In genomic region chr2:217834057-217834620, GRCh38 we compare ENCODE assay signal across 18 cellular contexts.
DNase-seq lines count a peak whose midpoint lies in the region; ATAC-seq, FAIRE-seq and TF ChIP-seq lines count a peak whose summit lies in the region.
"Had no signal": no experiment of that assay in that cellular context is flagged by ENCODE, and none has a peak within 500 bp of the region (broad histone marks: within the 10 kb centered on the region; RNA-seq: fewer than 3 reads in every experiment).

No MANE protein-coding gene starts in this region.

- H3K9me3 ChIP-seq in right lobe of liver (no peaks in the 10 kb centered on the region), spleen (no peaks in the 10 kb centered on the region), BE2C (no peaks in the 10 kb centered on the region)
- H3K9me3 ChIP-seq: prostate gland had no signal

- H3K27ac ChIP-seq in coronary artery (peak overlapping the region; percentile 28 to 97), right lobe of liver (no peak overlapping the region), spleen (peak overlapping the region in 5 of 8 donors; percentile 27 to 72 (median 65))
- H3K27ac ChIP-seq: brain microvascular endothelial cell, KMS-11, prostate gland had no signal

- H3K4me1 ChIP-seq in right lobe of liver: no peaks in the 10 kb centered on the region
- H3K4me1 ChIP-seq in spleen: peaks cover 0 to 98% (median 34%) of the 10 kb centered on the region in 6 donors
- H3K4me1 ChIP-seq in BE2C: no peaks in the 10 kb centered on the region

- intact Hi-C loops in right lobe of liver (cut with DNase I): no loop called here
- intact Hi-C loops in spleen (cut with DNase I; ENCODE audit: low total_unique reads): no loop called here
- intact Hi-C loops in head of caudate nucleus (cut with DNase I): no loop called here

- H3K4me3 ChIP-seq in coronary artery (no peak overlapping the region), right lobe of liver (no peak overlapping the region), spleen (no peak overlapping the region), BE2C (ENCODE audit: low read depth, low read length) (no peak overlapping the region)
- H3K4me3 ChIP-seq: GM12878, prostate gland had no signal

- peak; percentile 62 for DNase-seq in MV-4-11 (lab: John Stamatoyannopoulos, UW)
- DNase-seq in coronary artery (ENCODE audit: low spot score): peak; percentile 89
- no peak for DNase-seq in right lobe of liver
- no peak for DNase-seq in spleen
- no peak for DNase-seq in head of caudate nucleus
- DNase-seq in BE2C: no peak
- DNase-seq in NCI-H2107 (lab: John Stamatoyannopoulos, UW): no peak
- DNase-seq in H54 (ENCODE audit: insufficient read length, low spot score): no peak
- DNase-seq: activated naive CD4-positive, alpha-beta T cell treated with anti-CD3 and anti-CD28 coated beads, Interleukin-2, amount 10 ng/mL, durations not matched to agents 7 days and 5 days; brain microvascular endothelial cell; NCI-H1436 treated with DMSO at 0.1 percent for 48 hours; SHP77 treated with DMSO at 0.1 percent for 48 hours; stimulated activated naive CD8-positive, alpha-beta T cell treated with anti-CD3 and anti-CD28 coated beads, Interleukin-15, amount 100 ng/mL, for 72 hours had no signal

- ATAC-seq in right lobe of liver: peak; percentile 5 to 56 (median 26)
- ATAC-seq: GM12878; stimulated activated naive CD8-positive, alpha-beta T cell treated with anti-CD3 and anti-CD28 coated beads, Interleukin-15, amount 100 ng/mL, for 72 hours had no signal

- TF ChIP-seq CTCF in coronary artery (IDR thresholded peaks at IDR 0.05): no peak
- no peak for TF ChIP-seq CTCF in right lobe of liver (IDR thresholded peaks at IDR 0.05)
- TF ChIP-seq CTCF in spleen (IDR thresholded peaks at IDR 0.05 in 8 of 11, conservative IDR thresholded peaks at IDR 0.05 in 3 of 11): no peak
- TF ChIP-seq CTCF in BE2C (IDR thresholded peaks at IDR 0.05; ENCODE audit: low read depth, low read length): no peak

- H3K27me3 ChIP-seq in right lobe of liver: no peaks in the 10 kb centered on the region
- H3K27me3 ChIP-seq in spleen (replicated peaks in 1 of 7): no peaks in the 10 kb centered on the region
- no peaks in the 10 kb centered on the region for H3K27me3 ChIP-seq in BE2C
- H3K27me3 ChIP-seq: brain microvascular endothelial cell had no signal

- H3K36me3 ChIP-seq in right lobe of liver (peaks cover 14 to 68% (median 39%) of the 10 kb centered on the region in 4 donors), spleen (peaks cover 0 to 85% (median 29%) of the 10 kb centered on the region in 6 donors), BE2C (peaks cover 37% of the 10 kb centered on the region)

- TF ChIP-seq POLR2A in right lobe of liver (IDR thresholded peaks at IDR 0.05) (no peak), spleen (IDR thresholded peaks at IDR 0.05) (peak in 1 of 3 donors; percentile 16), H54 (IDR thresholded peaks at IDR 0.05; ENCODE audit: low read depth, low read length) (no peak)

- no peak for FAIRE-seq in H54 (lab: Jason Lieb, UNC)
- FAIRE-seq: G401.6, GM12878, TTC549 had no signal

- 61% methylated on average over 3 of the region's 3 CpGs for WGBS in right lobe of liver (ENCODE audit: insufficient coverage, low coverage, low lambda C conversion rate, missing lambda C conversion rate)
- 55 to 64% (median 58%) methylated on average over 3 of the region's 3 CpGs for WGBS in spleen, 5 donors

Comparison
In these comparisons a context has a peak if more than half of its experiments do, and no peak if none do; other contexts are left out.
1. DNase-seq: peak in MV-4-11 (single experiment) and coronary artery (single experiment); none in right lobe of liver (0 of 3), spleen (single experiment), head of caudate nucleus (0 of 42), BE2C (single experiment), NCI-H2107 (single experiment) and H54 (single experiment).
2. H3K27ac ChIP-seq: peak in coronary artery (2 of 2) and spleen (5 of 8); none in right lobe of liver (0 of 3).